In genomic region chr21:44887807-44888580, GRCh38 we compare ENCODE assay signal across 23 cellular contexts. TPM values are rescaled to one million over a fixed set of nuclear protein-coding genes. Genes with fewer than 3 reads are reported as not detected.
DNase-seq lines count a peak whose midpoint lies in the region; ATAC-seq, FAIRE-seq and TF ChIP-seq lines count a peak whose summit lies in the region.
"Had no signal": no experiment of that assay in that cellular context is flagged by ENCODE, and none has a peak within 500 bp of the region (broad histone marks: within the 10 kb centered on the region; RNA-seq: fewer than 3 reads in every experiment).

No MANE protein-coding gene starts in this region.

- DNase-seq in H7 (peak; percentile 61), chondrocyte (ENCODE audit: low spot score) (peak; percentile 93), HepG2 (ENCODE audit: low spot score) (no peak), omental fat pad (ENCODE audit: low spot score) (no peak), NCI-H2029 treated with DMSO at 0.1 percent for 48 hours (lab: John Stamatoyannopoulos, UW) (no peak), NCI-H2227 (lab: John Stamatoyannopoulos, UW; ENCODE audit: unreplicated experiment) (no peak)
- no peak for DNase-seq in stimulated activated effector memory CD8-positive, alpha-beta T cell treated with anti-CD3 and anti-CD28 coated beads, Interleukin-12 subunit alpha, Interleukin-12 subunit beta, amount 100 ng/mL, for 72 hours (ENCODE audit: low spot score in 2 of 2)
- DNase-seq: BE2C, DND-41, GM23248, KBM-7, MV-4-11, NCI-H1417, NCI-H1930, NCI-H2171 treated with DMSO at 0.1 percent for 48 hours, NCI-H510A, NCI-H774, SHP77, SK-N-SH had no signal

- peaks cover 72% of the 10 kb centered on the region for H3K4me1 ChIP-seq in HepG2 (ENCODE audit: insufficient read depth, low read length)
- H3K4me1 ChIP-seq: BE2C had no signal

- WGBS in HepG2 (ENCODE audit: low lambda C conversion rate), result 35% methylated on average over 5 of the region's 24 CpGs

- no peak overlapping the region for H3K4me3 Mint-ChIP-seq in chondrocyte (ENCODE audit: unreplicated experiment)
- peak overlapping the region; percentile 5 for H3K4me3 Mint-ChIP-seq in stimulated activated effector memory CD8-positive, alpha-beta T cell treated with anti-CD3 and anti-CD28 coated beads, Interleukin-12 subunit alpha, Interleukin-12 subunit beta, amount 100 ng/mL, for 72 hours
- H3K4me3 Mint-ChIP-seq: CD8-positive, alpha-beta memory T cell had no signal

- H3K27ac Mint-ChIP-seq in chondrocyte (ENCODE audit: unreplicated experiment), result no peak overlapping the region
- H3K27ac Mint-ChIP-seq in stimulated activated effector memory CD8-positive, alpha-beta T cell treated with anti-CD3 and anti-CD28 coated beads, Interleukin-12 subunit alpha, Interleukin-12 subunit beta, amount 100 ng/mL, for 72 hours, result peak overlapping the region; percentile 85

- CTCF ChIA-PET in HepG2 (lab: Yijun Ruan, JAX; ENCODE audit: low intra/inter-chr PET ratio, low total read pairs), result no interaction called here

- BruUV-seq in HepG2 (replicated peaks; lab: Mats Ljungman, UMichigan), result no TSS peak

- H3K36me3 Mint-ChIP-seq in chondrocyte (ENCODE audit: low read depth), result no peaks in the 10 kb centered on the region
- peaks cover 94% of the 10 kb centered on the region for H3K36me3 Mint-ChIP-seq in stimulated activated effector memory CD8-positive, alpha-beta T cell treated with anti-CD3 and anti-CD28 coated beads, Interleukin-12 subunit alpha, Interleukin-12 subunit beta, amount 100 ng/mL, for 72 hours

- no peak overlapping the region for H3K9ac ChIP-seq in HepG2 (ENCODE audit: insufficient read depth, low read depth, low read length)
- H3K9ac ChIP-seq: GM23248, SK-N-SH had no signal

- no peak overlapping the region for H2AFZ ChIP-seq in HepG2 (ENCODE audit: low read length)
- H2AFZ ChIP-seq: GM23248 had no signal

- TF ChIP-seq CTCF in chondrocyte (IDR thresholded peaks at IDR 0.05), result no peak
- TF ChIP-seq CTCF in HepG2 (CRISPR knock-in tag; IDR thresholded peaks at IDR 0.05), result no peak
- no peak for TF ChIP-seq CTCF in omental fat pad (IDR thresholded peaks at IDR 0.05)

- no peaks in the 10 kb centered on the region for H3K9me3 Mint-ChIP-seq in chondrocyte (ENCODE audit: low read depth)
- no peaks in the 10 kb centered on the region for H3K9me3 Mint-ChIP-seq in stimulated activated effector memory CD8-positive, alpha-beta T cell treated with anti-CD3 and anti-CD28 coated beads, Interleukin-12 subunit alpha, Interleukin-12 subunit beta, amount 100 ng/mL, for 72 hours
- H3K9me3 Mint-ChIP-seq: CD8-positive, alpha-beta memory T cell had no signal

- H3K36me3 ChIP-seq in H7 (replicated peaks; ENCODE audit: control insufficient read depth, insufficient read depth, low read length) (no peaks in the 10 kb centered on the region), HepG2 (replicated peaks in 1 of 2; ENCODE audit: control insufficient read depth in 1 of 2, insufficient read depth in 2 of 2, low read length in 2 of 2) (no peaks in the 10 kb centered on the region; a peak in 1 of 5 replicates)
- H3K36me3 ChIP-seq: BE2C had no signal

- H3K79me2 ChIP-seq in HepG2 (ENCODE audit: insufficient read depth, low read length), result no peaks in the 10 kb centered on the region

- no peaks in the 10 kb centered on the region for H4K20me1 ChIP-seq in HepG2 (ENCODE audit: insufficient read depth, low read length)

- H3K27me3 ChIP-seq in H7 (ENCODE audit: control insufficient read depth, insufficient read depth, low read length) (no peaks in the 10 kb centered on the region), HepG2 (ENCODE audit: control insufficient read depth in 1 of 2, insufficient read depth in 2 of 2, low read length in 2 of 2) (no peaks in the 10 kb centered on the region)

- no peak for FAIRE-seq in HepG2 (lab: Jason Lieb, UNC)
- FAIRE-seq: G401.6, GM12891, GM18507 had no signal

- ATAC-seq in HepG2 (peak; percentile 14), omental fat pad (ENCODE audit: low FRiP score) (no peak)
- ATAC-seq in stimulated activated effector memory CD8-positive, alpha-beta T cell treated with anti-CD3 and anti-CD28 coated beads, Interleukin-12 subunit alpha, Interleukin-12 subunit beta, amount 100 ng/mL, for 72 hours, result no peak

- no peak for TF ChIP-seq RAD21 in HepG2 (CRISPR knock-in tag; IDR thresholded peaks at IDR 0.05)

- TF ChIP-seq EP300 in HepG2 (IDR thresholded peaks at IDR 0.05; ENCODE audit: low read depth in 2 of 2, low read length in 2 of 2), result no peak
- TF ChIP-seq EP300 in HepG2 (CRISPR knock-in tag; IDR thresholded peaks at IDR 0.05; ENCODE audit: borderline replicate concordance), result no peak

- no peaks in the 10 kb centered on the region for H3K4me1 Mint-ChIP-seq in chondrocyte (ENCODE audit: low read depth)
- H3K4me1 Mint-ChIP-seq in stimulated activated effector memory CD8-positive, alpha-beta T cell treated with anti-CD3 and anti-CD28 coated beads, Interleukin-12 subunit alpha, Interleukin-12 subunit beta, amount 100 ng/mL, for 72 hours, result peaks cover 34% of the 10 kb centered on the region

- in situ Hi-C loops in HepG2 (cut with HindIII; ENCODE audit: extremely low pct_ligation_motif_present, low pct_unique_long_range_greater_than_20kb), result no loop called here

- TF ChIP-seq POLR2A in HepG2 (IDR thresholded peaks at IDR 0.05; ENCODE audit: insufficient read depth in 1 of 2, low read depth in 2 of 2, low read length in 2 of 2), result no peak

- peak overlapping the region; percentile 43 for H3K4me2 ChIP-seq in HepG2 (ENCODE audit: low read depth, low read length)
- H3K4me2 ChIP-seq: SK-N-SH had no signal

- POLR2A ChIA-PET in HepG2 (lab: Yijun Ruan, JAX), result interaction anchor here (0.7 to 1.4 kb wide), 6 partner anchors 10 to 26 kb away, joined by 3 to 5 read pairs (median 3); partner anchors contain the start of gene PTTG1IP

- no peak overlapping the region for H3K27ac ChIP-seq in HepG2 (ENCODE audit: extremely low read length, insufficient read depth, low read length)
- H3K27ac ChIP-seq: GM23248 had no signal

- intact Hi-C loops in HepG2 (cut with micrococcal nuclease; ENCODE audit: unreplicated experiment), result no loop called here

- no peaks in the 10 kb centered on the region for H3K9me3 ChIP-seq in HepG2 (ENCODE audit: low read length)
- H3K9me3 ChIP-seq: BE2C, SK-N-SH had no signal

- peaks cover 21% of the 10 kb centered on the region for H3K27me3 Mint-ChIP-seq in chondrocyte (ENCODE audit: low read depth)
- H3K27me3 Mint-ChIP-seq: CD8-positive, alpha-beta memory T cell had no signal

- no peak overlapping the region for H3K4me3 ChIP-seq in H7 (ENCODE audit: insufficient read depth, low read depth, low read length)
- H3K4me3 ChIP-seq in HepG2 (replicated peaks in 1 of 3; ENCODE audit: insufficient read depth in 1 of 3, low read depth in 2 of 3, low read length in 3 of 3), result peak overlapping the region in 1 of 3 experiments; percentile 33; a peak in 1 of 6 replicates
- H3K4me3 ChIP-seq: GM23248 had no signal

RNA-seq across cellular contexts. Expression of gene PTTG1IP, which starts 14.5 kb away (rescaled TPM):
- 117 and 134 TPM in 2 replicates for total RNA-seq in H7 (2014; rRNA removed; shearing (Covaris generic))
- 225 to 333 TPM (median 329 TPM) in 3 replicates for total RNA-seq in chondrocyte
- total RNA-seq in HepG2 (2016; rRNA removed; fragmentation: Illumina TruSeq; extraction: Trizol), result 89.4 and 161 TPM in 2 replicates
- 42.7 and 52.7 TPM in 2 replicates for total RNA-seq in HepG2 (2016; cell fraction: cytosol; rRNA removed; fragmentation: Illumina TruSeq; extraction: Trizol; ENCODE audit: low read depth)
- 93.0 and 159 TPM in 2 replicates for total RNA-seq in HepG2 (2016; cell fraction: insoluble cytoplasmic fraction; rRNA removed; fragmentation: Illumina TruSeq; extraction: Trizol)
- 72.6 and 73.1 TPM in 2 replicates for total RNA-seq in HepG2 (2016; cell fraction: membrane; rRNA removed; fragmentation: Illumina TruSeq; extraction: Trizol)
- total RNA-seq in HepG2 (2016; cell fraction: nucleus; rRNA removed; fragmentation: Illumina TruSeq; extraction: Trizol), result 137 and 161 TPM in 2 replicates
- polyA plus RNA-seq in HepG2 (2011; rRNA removed), result 700 and 734 TPM in 2 replicates
- 548 and 662 TPM in 2 replicates for polyA plus RNA-seq in HepG2 (2011; cell fraction: cytosol; rRNA removed)
- 529 and 555 TPM in 2 replicates for polyA plus RNA-seq in HepG2 (2011; cell fraction: nucleus; rRNA removed)
- polyA plus RNA-seq in HepG2 (2012), result 435 and 453 TPM in 2 replicates
- polyA plus RNA-seq in HepG2 (2016; cell fraction: cytosol; fragmentation: Illumina TruSeq; extraction: Trizol; ENCODE audit: low read depth), result 22.2 and 24.3 TPM in 2 replicates
- polyA plus RNA-seq in HepG2 (2016; cell fraction: insoluble cytoplasmic fraction; fragmentation: Illumina TruSeq; extraction: Trizol; ENCODE audit: low read depth), result 90.0 and 95.3 TPM in 2 replicates
- 47.9 and 49.9 TPM in 2 replicates for polyA plus RNA-seq in HepG2 (2016; cell fraction: membrane; fragmentation: Illumina TruSeq; extraction: Trizol; ENCODE audit: low read depth)
- polyA plus RNA-seq in HepG2 (2016; cell fraction: nucleus; fragmentation: Illumina TruSeq; extraction: Trizol; ENCODE audit: insufficient read depth, low read depth), result 267 and 281 TPM in 2 replicates
- polyA minus RNA-seq in HepG2 (2011; rRNA and poly(A)+ RNA removed; ENCODE audit: low replicate concordance), result 110 and 581 TPM in 2 replicates
- polyA minus RNA-seq in HepG2 (2011; cell fraction: cytosol; rRNA and poly(A)+ RNA removed), result 491 and 595 TPM in 2 replicates
- 203 and 242 TPM in 2 replicates for polyA minus RNA-seq in HepG2 (2011; cell fraction: nucleus; rRNA and poly(A)+ RNA removed)
- 100 to 1,000 TPM; 200 to 241 (median 214) TPM for total RNA-seq in omental fat pad

RNA-seq across cellular contexts. Expression of gene ITGB2, which starts 32.7 kb away (rescaled TPM):
- 1.4 and 2.4 TPM in 2 replicates for total RNA-seq in H7 (2014; rRNA removed; shearing (Covaris generic))
- 0.15 to 1.4 TPM (median 0.87 TPM) in 3 replicates for total RNA-seq in chondrocyte
- total RNA-seq in HepG2 (2016; rRNA removed; fragmentation: Illumina TruSeq; extraction: Trizol), result 1.6 and 4.2 TPM in 2 replicates
- total RNA-seq in HepG2 (2016; cell fraction: cytosol; rRNA removed; fragmentation: Illumina TruSeq; extraction: Trizol; ENCODE audit: low read depth), result 0.71 and 0.91 TPM in 2 replicates
- 2.3 and 3.5 TPM in 2 replicates for total RNA-seq in HepG2 (2016; cell fraction: insoluble cytoplasmic fraction; rRNA removed; fragmentation: Illumina TruSeq; extraction: Trizol)
- 1.2 and 1.9 TPM in 2 replicates for total RNA-seq in HepG2 (2016; cell fraction: membrane; rRNA removed; fragmentation: Illumina TruSeq; extraction: Trizol)
- 6.5 and 6.6 TPM in 2 replicates for total RNA-seq in HepG2 (2016; cell fraction: nucleus; rRNA removed; fragmentation: Illumina TruSeq; extraction: Trizol)
- polyA plus RNA-seq in HepG2 (2011; rRNA removed), result 18.0 and 26.4 TPM in 2 replicates
- 22.3 and 25.2 TPM in 2 replicates for polyA plus RNA-seq in HepG2 (2011; cell fraction: cytosol; rRNA removed)
- polyA plus RNA-seq in HepG2 (2011; cell fraction: nucleus; rRNA removed), result 63.6 and 64.3 TPM in 2 replicates
- 28.1 and 37.9 TPM in 2 replicates for polyA plus RNA-seq in HepG2 (2012)
- polyA plus RNA-seq in HepG2 (2016; cell fraction: cytosol; fragmentation: Illumina TruSeq; extraction: Trizol; ENCODE audit: low read depth), result 0.53 and 1.0 TPM in 2 replicates
- 2.2 and 2.5 TPM in 2 replicates for polyA plus RNA-seq in HepG2 (2016; cell fraction: insoluble cytoplasmic fraction; fragmentation: Illumina TruSeq; extraction: Trizol; ENCODE audit: low read depth)
- polyA plus RNA-seq in HepG2 (2016; cell fraction: membrane; fragmentation: Illumina TruSeq; extraction: Trizol; ENCODE audit: low read depth), result 1.3 and 1.5 TPM in 2 replicates
- 5.9 and 7.0 TPM in 2 replicates for polyA plus RNA-seq in HepG2 (2016; cell fraction: nucleus; fragmentation: Illumina TruSeq; extraction: Trizol; ENCODE audit: insufficient read depth, low read depth)
- 1.4 and 26.8 TPM in 2 replicates for polyA minus RNA-seq in HepG2 (2011; rRNA and poly(A)+ RNA removed; ENCODE audit: low replicate concordance)
- 11.9 and 12.6 TPM in 2 replicates for polyA minus RNA-seq in HepG2 (2011; cell fraction: cytosol; rRNA and poly(A)+ RNA removed)
- polyA minus RNA-seq in HepG2 (2011; cell fraction: nucleus; rRNA and poly(A)+ RNA removed), result 10.0 and 14.7 TPM in 2 replicates
- 100 to 1,000 TPM in 3 of 4 donors, 10 to 100 TPM in 1; 98.5 to 581 (median 217) TPM for total RNA-seq in omental fat pad

RNA-seq across cellular contexts. Expression of gene SLX9, which starts 51.8 kb away (rescaled TPM):
- 30.3 and 35.0 TPM in 2 replicates for total RNA-seq in H7 (2014; rRNA removed; shearing (Covaris generic))
- total RNA-seq in chondrocyte (20.4 to 27.4 TPM (median 24.0 TPM) in 3 replicates), HepG2 (2016; rRNA removed; fragmentation: Illumina TruSeq; extraction: Trizol) (47.1 and 51.5 TPM in 2 replicates), omental fat pad (10 to 100 TPM; 11.9 to 26.2 (median 16.1) TPM)
- 43.4 and 50.9 TPM in 2 replicates for total RNA-seq in HepG2 (2016; cell fraction: cytosol; rRNA removed; fragmentation: Illumina TruSeq; extraction: Trizol; ENCODE audit: low read depth)
- 51.9 and 55.4 TPM in 2 replicates for total RNA-seq in HepG2 (2016; cell fraction: insoluble cytoplasmic fraction; rRNA removed; fragmentation: Illumina TruSeq; extraction: Trizol)
- total RNA-seq in HepG2 (2016; cell fraction: membrane; rRNA removed; fragmentation: Illumina TruSeq; extraction: Trizol), result 31.2 and 37.8 TPM in 2 replicates
- total RNA-seq in HepG2 (2016; cell fraction: nucleus; rRNA removed; fragmentation: Illumina TruSeq; extraction: Trizol), result 17.3 and 20.5 TPM in 2 replicates
- 21.0 and 22.6 TPM in 2 replicates for polyA plus RNA-seq in HepG2 (2011; rRNA removed)
- polyA plus RNA-seq in HepG2 (2011; cell fraction: cytosol; rRNA removed), result 32.4 and 47.0 TPM in 2 replicates
- polyA plus RNA-seq in HepG2 (2011; cell fraction: nucleus; rRNA removed), result 22.9 and 26.2 TPM in 2 replicates
- polyA plus RNA-seq in HepG2 (2012), result 22.9 TPM in 2 replicates
- 43.3 and 45.1 TPM in 2 replicates for polyA plus RNA-seq in HepG2 (2016; cell fraction: cytosol; fragmentation: Illumina TruSeq; extraction: Trizol; ENCODE audit: low read depth)
- polyA plus RNA-seq in HepG2 (2016; cell fraction: insoluble cytoplasmic fraction; fragmentation: Illumina TruSeq; extraction: Trizol; ENCODE audit: low read depth), result 53.9 and 57.5 TPM in 2 replicates
- 27.6 and 29.8 TPM in 2 replicates for polyA plus RNA-seq in HepG2 (2016; cell fraction: membrane; fragmentation: Illumina TruSeq; extraction: Trizol; ENCODE audit: low read depth)
- 35.4 and 41.4 TPM in 2 replicates for polyA plus RNA-seq in HepG2 (2016; cell fraction: nucleus; fragmentation: Illumina TruSeq; extraction: Trizol; ENCODE audit: insufficient read depth, low read depth)
- polyA minus RNA-seq in HepG2 (2011; rRNA and poly(A)+ RNA removed; ENCODE audit: low replicate concordance), result 14.1 and 17.2 TPM in 2 replicates
- 15.8 and 22.1 TPM in 2 replicates for polyA minus RNA-seq in HepG2 (2011; cell fraction: cytosol; rRNA and poly(A)+ RNA removed)
- 5.8 and 8.6 TPM in 2 replicates for polyA minus RNA-seq in HepG2 (2011; cell fraction: nucleus; rRNA and poly(A)+ RNA removed)

Comparison
In these comparisons a context has a peak if more than half of its experiments do, and no peak if none do; other contexts are left out.
1. DNase-seq: peak in H7 (single experiment) and chondrocyte (single experiment); none in HepG2 (single experiment), stimulated activated effector memory CD8-positive, alpha-beta T cell treated with anti-CD3 and anti-CD28 coated beads, Interleukin-12 subunit alpha, Interleukin-12 subunit beta, amount 100 ng/mL, for 72 hours (0 of 2), omental fat pad (single experiment), NCI-H2029 treated with DMSO at 0.1 percent for 48 hours (single experiment) and NCI-H2227 (single experiment).
2. RNA of gene ITGB2, which starts 32.7 kb away (total RNA-seq): 98.5 to 581 TPM in omental fat pad; 0.71 to 6.6 TPM in HepG2, 1.4 to 2.4 TPM in H7 and 0.15 to 1.4 TPM in chondrocyte; every median in the first group is over 10 times any median in the second.